Comparison of ENCODE assay signal across 8 cellular contexts in the genomic region with DNA sequence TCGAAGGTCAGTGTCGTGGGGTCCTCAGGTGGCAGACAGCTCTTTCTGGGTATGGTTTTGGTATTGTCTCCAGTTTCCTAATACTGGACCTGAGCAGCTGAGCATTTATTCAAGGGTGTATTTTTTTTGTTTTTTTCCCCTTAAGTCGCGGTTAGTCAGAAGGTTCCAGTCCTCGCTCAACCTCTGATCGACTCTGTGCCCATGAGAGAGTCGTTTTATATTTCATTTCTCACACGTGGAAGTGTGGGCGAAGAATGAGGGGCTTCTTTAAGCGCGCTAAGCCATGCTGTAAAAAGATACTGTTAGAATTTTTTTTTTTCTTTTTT. TPM values are rescaled to one million over a fixed set of nuclear protein-coding genes. Genes with fewer than 3 reads are reported as not detected.
DNase-seq lines count a peak whose midpoint lies in the region; ATAC-seq and TF ChIP-seq lines count a peak whose summit lies in the region.

No MANE protein-coding gene starts in this region.

- intact Hi-C loops in posterior vena cava (cut with DNase I) = no loop called here

- no peaks in the 10 kb centered on the region for H3K9me3 ChIP-seq in adipocyte (ENCODE audit: control insufficient read depth, low read length)
- no peaks in the 10 kb centered on the region for H3K9me3 ChIP-seq in iPS-18a (ENCODE audit: control insufficient read depth, low read depth, low read length)
- no peaks in the 10 kb centered on the region for H3K9me3 ChIP-seq in skeletal muscle tissue (ENCODE audit: control insufficient read depth in 3 of 3, low read length in 3 of 3)

- POLR2A ChIA-PET in HEK293T (lab: Yijun Ruan, JAX) = interaction anchor here (0.6 to 3.0 kb wide), 12 partner anchors 13 to 593 kb away, joined by 3 to 18 read pairs (median 4); partner anchors contain the start of gene SLC25A21

- H3K4me3 ChIP-seq in adipocyte (ENCODE audit: low read length) = peak overlapping the region; percentile 88
- H3K4me3 ChIP-seq in iPS-18a (ENCODE audit: low read length) = peak overlapping the region; percentile 72
- H3K4me3 ChIP-seq in skeletal muscle tissue (ENCODE audit: low read length in 3 of 3) = peak overlapping the region; percentile 83 to 96 (median 88)

- H3K27me3 ChIP-seq in adipocyte (replicated peaks; ENCODE audit: control insufficient read depth, insufficient read depth, low read length) (no peaks in the 10 kb centered on the region), iPS-18a (ENCODE audit: control insufficient read depth, insufficient read depth, low read length) (no peaks in the 10 kb centered on the region), skeletal muscle tissue (ENCODE audit: control insufficient read depth in 3 of 3, insufficient read depth in 3 of 3, low read length in 3 of 3) (no peaks in the 10 kb centered on the region)

- no peaks in the 10 kb centered on the region for H3K36me3 ChIP-seq in adipocyte (ENCODE audit: control insufficient read depth, insufficient read depth, low read length, severe bottlenecking)
- no peaks in the 10 kb centered on the region for H3K36me3 ChIP-seq in iPS-18a (ENCODE audit: control insufficient read depth, low read depth, low read length)
- no peaks in the 10 kb centered on the region for H3K36me3 ChIP-seq in skeletal muscle tissue (ENCODE audit: control insufficient read depth in 3 of 3, insufficient read depth in 3 of 3, low read length in 3 of 3)

- H3K9ac ChIP-seq in adipocyte (ENCODE audit: low read length) = peak overlapping the region; percentile 92
- peak overlapping the region; percentile 67 for H3K9ac ChIP-seq in iPS-18a (ENCODE audit: low read length)
- peak overlapping the region; percentile 85 to 92 (median 92) for H3K9ac ChIP-seq in skeletal muscle tissue (ENCODE audit: low read depth in 1 of 3, low read length in 3 of 3)

- DNase-seq in HEK293T (ENCODE audit: extremely low spot score) (no peak), adipocyte (ENCODE audit: low read depth) (no peak), T-helper 9 cell (no peak), posterior vena cava (ENCODE audit: low spot score) (no peak)

- no peak overlapping the region for H3K27ac ChIP-seq in iPS-18a (ENCODE audit: low read length)
- peak overlapping the region; percentile 91 for H3K27ac ChIP-seq in skeletal muscle tissue (ENCODE audit: low read depth, low read length)

- ATAC-seq in GM18868 (IDR thresholded peaks at IDR 0.05; ENCODE audit: unreplicated experiment) = no peak
- ATAC-seq in GM21825 (IDR thresholded peaks at IDR 0.05; ENCODE audit: unreplicated experiment) = no peak

- CTCF ChIA-PET in HEK293T (lab: Yijun Ruan, JAX) = interaction anchor here (0.7 to 1.8 kb wide), 7 partner anchors 25 to 677 kb away, joined by 3 to 6 read pairs (median 3); no protein-coding TSS in a partner anchor

- H3K4me1 ChIP-seq in adipocyte (ENCODE audit: control insufficient read depth, insufficient read depth, low read length) = peaks cover 12% of the 10 kb centered on the region
- H3K4me1 ChIP-seq in iPS-18a (ENCODE audit: control insufficient read depth, low read depth, low read length) = no peaks in the 10 kb centered on the region
- H3K4me1 ChIP-seq in skeletal muscle tissue (ENCODE audit: control insufficient read depth in 3 of 3, insufficient read depth in 3 of 3, low read length in 3 of 3) = peaks cover 0 to 9% (median 3%) of the 10 kb centered on the region in 3 donors

TF ChIP-seq in HEK293T, 16 proteins besides CTCF, POLR2A, EP300 and RAD21:
- peak; percentile 81 for TF ChIP-seq L3MBTL2 (conservative IDR thresholded peaks at IDR 0.05)
- no peak for TF ChIP-seq ELF4 (IDR thresholded peaks at IDR 0.05)
- no peak for TF ChIP-seq FOXA1 (IDR thresholded peaks at IDR 0.05)
- TF ChIP-seq ZNF384 (IDR thresholded peaks at IDR 0.05) = no peak
- TF ChIP-seq BHLHE40 (IDR thresholded peaks at IDR 0.05; ENCODE audit: borderline replicate concordance) = no peak
- TF ChIP-seq HDGF (IDR thresholded peaks at IDR 0.05; ENCODE audit: borderline replicate concordance) = no peak
- no peak for TF ChIP-seq LEF1 (IDR thresholded peaks at IDR 0.05; ENCODE audit: borderline replicate concordance)
- no peak for TF ChIP-seq FOXM1 (IDR thresholded peaks at IDR 0.05; ENCODE audit: borderline replicate concordance)

RNA-seq across cellular contexts. Expression of gene MIPOL1, which starts 0.5 kb away (rescaled TPM):
- total RNA-seq in skeletal muscle tissue (16.7 TPM), posterior vena cava (10 to 100 TPM; 16.7 to 19.6 TPM)

RNA-seq across cellular contexts. Expression of gene SLC25A21, which starts 25.8 kb away (rescaled TPM):
- total RNA-seq in skeletal muscle tissue (2.1 TPM), posterior vena cava (1 to 10 TPM in 1 of 2 donors, under 1 TPM in 1; 1.00 to 1.2 TPM)
